10 cellular contexts compared by ENCODE assay signal in genomic region chr17:31509095-31509804, GRCh38.
DNase-seq lines count a peak whose midpoint lies in the region; ATAC-seq and TF ChIP-seq lines count a peak whose summit lies in the region.
"Had no signal": no experiment of that assay in that cellular context is flagged by ENCODE, and none has a peak within 500 bp of the region (broad histone marks: within the 10 kb centered on the region; RNA-seq: fewer than 3 reads in every experiment).

No MANE protein-coding gene starts in this region.

- H3K4me1 ChIP-seq in smooth muscle cell (ENCODE audit: low read depth): no peaks in the 10 kb centered on the region

- peak in 1 of 61 donors; percentile 29 for DNase-seq in caudate nucleus (lab: John Stamatoyannopoulos, UW)
- DNase-seq in smooth muscle cell (lab: John Stamatoyannopoulos, UW; ENCODE audit: unreplicated experiment): no peak
- no peak for DNase-seq in NCI-H446 (lab: John Stamatoyannopoulos, UW)
- no peak for DNase-seq in CD1c-positive myeloid dendritic cell (ENCODE audit: extremely low spot score)
- no peak for DNase-seq in lower leg skin (ENCODE audit: low spot score in 2 of 2)
- DNase-seq: HCEC 1CT had no signal

- no peaks in the 10 kb centered on the region for H3K36me3 ChIP-seq in smooth muscle cell (ENCODE audit: low read depth)

- no peak for TF ChIP-seq POLR2A in lower leg skin (IDR thresholded peaks at IDR 0.05)

- H3K9ac ChIP-seq in smooth muscle cell (ENCODE audit: low read depth): no peak overlapping the region

- H3F3A ChIP-seq in smooth muscle cell (ENCODE audit: low read depth): no peaks in the 10 kb centered on the region

- H3K27ac ChIP-seq in caudate nucleus (ENCODE audit: low read depth, low read length): peak overlapping the region; percentile 82
- H3K27ac ChIP-seq in smooth muscle cell (ENCODE audit: low read depth): no peak overlapping the region
- H3K27ac ChIP-seq: epithelial cell of prostate had no signal

- intact Hi-C loops in lower leg skin (cut with DNase I; ENCODE audit: low total_unique reads): no loop called here

- H3K4me2 ChIP-seq in smooth muscle cell: peak overlapping the region; percentile 13

- no peaks in the 10 kb centered on the region for H3K9me3 ChIP-seq in smooth muscle cell (replicated peaks; ENCODE audit: low read depth)

- TF ChIP-seq CTCF in smooth muscle cell (IDR thresholded peaks at IDR 0.05; ENCODE audit: borderline replicate concordance, insufficient read depth, poor library complexity, severe bottlenecking) (no peak), lower leg skin (IDR thresholded peaks at IDR 0.05) (no peak)

- no peaks in the 10 kb centered on the region for H3K27me3 ChIP-seq in smooth muscle cell (ENCODE audit: low read depth)

- no peaks in the 10 kb centered on the region for H4K20me1 ChIP-seq in smooth muscle cell (ENCODE audit: low read depth)

- H3K79me2 ChIP-seq in smooth muscle cell (ENCODE audit: low read depth): no peaks in the 10 kb centered on the region

- ATAC-seq in GM19397 (IDR thresholded peaks at IDR 0.05; ENCODE audit: unreplicated experiment) (peak; percentile 13), HG03442 (IDR thresholded peaks at IDR 0.05; ENCODE audit: unreplicated experiment) (peak; percentile 9), HG02798 (IDR thresholded peaks at IDR 0.05; ENCODE audit: poor library complexity, unreplicated experiment) (no peak)

- no peak overlapping the region for H2AFZ ChIP-seq in smooth muscle cell (ENCODE audit: low read depth)

- H3K4me3 ChIP-seq in smooth muscle cell (no peak overlapping the region), lower leg skin (ENCODE audit: low read depth, poor library complexity, severe bottlenecking) (no peak overlapping the region)

- 62% methylated on average over 12 of the region's 13 CpGs for WGBS in smooth muscle cell (ENCODE audit: low lambda C conversion rate)
- 58% methylated on average over 13 of the region's 13 CpGs for WGBS in lower leg skin, 2 donors
